ENCODE assay signal across 1 cellular context in the genomic region with DNA sequence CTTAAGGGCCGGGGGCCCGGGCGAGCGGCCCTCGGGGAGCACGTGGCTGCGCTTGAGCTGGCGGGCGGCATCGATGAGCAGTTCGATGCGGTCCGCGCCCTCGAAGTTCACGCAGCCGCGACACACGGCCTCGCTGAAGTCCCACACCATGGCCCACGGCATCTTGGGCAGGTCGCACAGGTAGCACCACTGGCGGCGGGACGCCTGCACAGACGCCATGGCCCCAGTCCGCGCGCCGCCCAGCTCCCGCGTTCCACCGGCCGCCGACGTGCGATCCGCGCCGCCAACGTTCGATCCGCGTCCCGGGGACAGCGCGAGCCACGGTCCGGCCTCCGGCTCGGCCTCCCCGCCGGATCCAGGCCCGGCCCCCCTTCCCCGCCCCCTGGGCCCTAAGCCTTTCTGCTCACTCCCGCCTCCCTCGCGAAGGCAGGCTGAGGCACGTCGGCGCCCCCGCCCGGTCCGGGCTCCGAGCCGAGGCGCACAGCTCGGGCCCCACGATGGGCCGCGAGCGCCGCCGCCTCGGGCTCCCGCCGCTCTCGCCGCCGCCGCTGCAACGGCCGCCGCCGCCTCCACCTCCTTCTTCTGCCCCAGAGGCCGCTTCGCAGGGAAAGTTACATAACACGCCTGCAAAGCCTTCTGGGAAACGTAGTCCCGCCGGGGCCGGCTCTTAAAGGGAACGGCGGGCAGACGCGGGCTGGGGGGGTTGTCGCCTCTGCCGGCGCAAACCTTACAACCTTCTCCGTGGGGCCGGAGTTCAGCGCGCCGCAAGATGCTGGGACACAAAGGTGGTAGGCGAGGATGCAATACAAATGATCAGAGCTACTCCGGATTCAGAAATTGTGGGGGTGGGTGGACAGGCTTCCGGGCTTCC.
TF ChIP-seq lines count a peak whose summit lies in the region.

A gene with protein sequence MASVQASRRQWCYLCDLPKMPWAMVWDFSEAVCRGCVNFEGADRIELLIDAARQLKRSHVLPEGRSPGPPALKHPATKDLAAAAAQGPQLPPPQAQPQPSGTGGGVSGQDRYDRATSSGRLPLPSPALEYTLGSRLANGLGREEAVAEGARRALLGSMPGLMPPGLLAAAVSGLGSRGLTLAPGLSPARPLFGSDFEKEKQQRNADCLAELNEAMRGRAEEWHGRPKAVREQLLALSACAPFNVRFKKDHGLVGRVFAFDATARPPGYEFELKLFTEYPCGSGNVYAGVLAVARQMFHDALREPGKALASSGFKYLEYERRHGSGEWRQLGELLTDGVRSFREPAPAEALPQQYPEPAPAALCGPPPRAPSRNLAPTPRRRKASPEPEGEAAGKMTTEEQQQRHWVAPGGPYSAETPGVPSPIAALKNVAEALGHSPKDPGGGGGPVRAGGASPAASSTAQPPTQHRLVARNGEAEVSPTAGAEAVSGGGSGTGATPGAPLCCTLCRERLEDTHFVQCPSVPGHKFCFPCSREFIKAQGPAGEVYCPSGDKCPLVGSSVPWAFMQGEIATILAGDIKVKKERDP (minus strand): TSS at position 586 of the 871 bp plus-strand sequence. CDS start 367 bp downstream, at position 219.

TF ChIP-seq in K562, 482 proteins besides CTCF, POLR2A, EP300 and RAD21 (continued from another document):
- TF ChIP-seq ASH1L (IDR thresholded peaks at IDR 0.05; ENCODE audit: borderline replicate concordance, low read depth, partially characterized antibody) (no peak), SPI1 (IDR thresholded peaks at IDR 0.05; ENCODE audit: borderline replicate concordance, low read depth, low read length) (0 out of 2 replicates have a peak, but pooled peaks have one; percentile 1), CAMTA2 (CRISPR knock-in tag; conservative IDR thresholded peaks at IDR 0.05) (0 out of 2 replicates have a peak, but pooled peaks have one; percentile 46), CTBP1 (IDR thresholded peaks at IDR 0.05; ENCODE audit: borderline replicate concordance) (peak; percentile 63; the same call in 1 of the 2 replicates), HDAC1 (IDR thresholded peaks at IDR 0.05) (0 out of 4 replicates have a peak, but pooled peaks of 1 of the 2 experiments have one; percentile 29), CREBBP (IDR thresholded peaks at IDR 0.05; ENCODE audit: low read depth, low read length) (no peak), HIVEP1 (CRISPR knock-in tag; IDR thresholded peaks at IDR 0.05) (no peak), ZNF75A (CRISPR knock-in tag; IDR thresholded peaks at IDR 0.05) (no peak), ZNF79 (CRISPR knock-in tag; IDR thresholded peaks at IDR 0.05; ENCODE audit: low read depth) (no peak), ZNF224 (CRISPR knock-in tag; IDR thresholded peaks at IDR 0.05) (no peak), ZC3H8 (IDR thresholded peaks at IDR 0.05) (no peak), IRF2 (CRISPR knock-in tag; IDR thresholded peaks at IDR 0.05) (no peak), SMAD4 (CRISPR knock-in tag; conservative IDR thresholded peaks at IDR 0.05) (peak; percentile 61), ZBTB1 (CRISPR knock-in tag; IDR thresholded peaks at IDR 0.05; ENCODE audit: borderline replicate concordance, low read depth) (peak; percentile 64), HNRNPL (IDR thresholded peaks at IDR 0.05; ENCODE audit: low read depth, low read length) (no peak), SMARCA5 (IDR thresholded peaks at IDR 0.05) (no peak), RUNX1 (IDR thresholded peaks at IDR 0.05; ENCODE audit: low read depth) (no peak), PTBP1 (IDR thresholded peaks at IDR 0.05; ENCODE audit: low read depth, low read length) (no peak), ZNF41 (CRISPR knock-in tag; conservative IDR thresholded peaks at IDR 0.05) (0 out of 2 replicates have a peak, but pooled peaks have one; percentile 20), ZKSCAN3 (CRISPR knock-in tag; IDR thresholded peaks at IDR 0.05) (no peak), ETS2 (tag; IDR thresholded peaks at IDR 0.05; ENCODE audit: borderline replicate concordance, poor library complexity, severe bottlenecking) (no peak), JUND (IDR thresholded peaks at IDR 0.05; ENCODE audit: borderline replicate concordance, low read depth, low read length) (no peak), JUND (tag; IDR thresholded peaks at IDR 0.05; ENCODE audit: borderline replicate concordance, low read depth, low read length) (no peak; the same call in 2 of the 3 replicates), FOXJ2 (tag; IDR thresholded peaks at IDR 0.05) (no peak), BMI1 (IDR thresholded peaks at IDR 0.05; ENCODE audit: low read length) (no peak), TGIF2 (CRISPR knock-in tag; IDR thresholded peaks at IDR 0.05) (0 out of 2 replicates have a peak, but pooled peaks have one; percentile 54), GTF2E2 (tag; IDR thresholded peaks at IDR 0.05) (no peak), DACH1 (IDR thresholded peaks at IDR 0.05; ENCODE audit: partially characterized antibody) (no peak), POU5F1 (IDR thresholded peaks at IDR 0.05; ENCODE audit: borderline replicate concordance, low read depth, low read length, partially characterized antibody) (no peak), YY1 (IDR thresholded peaks at IDR 0.05; ENCODE audit: borderline replicate concordance in 1 of 3, control insufficient read depth in 1 of 3, extremely low read depth in 1 of 3, insufficient read depth in 3 of 3, insufficient read length in 1 of 3, insufficient replicate concordance in 2 of 3, low read depth in 1 of 3, low read length in 2 of 3) (peak in 2 of 3 experiments; percentile 41 to 45), YBX1 (IDR thresholded peaks at IDR 0.05) (no peak), NBN (IDR thresholded peaks at IDR 0.05; ENCODE audit: low read depth) (0 out of 2 replicates have a peak, but pooled peaks have one; percentile 14), ZNF143 (CRISPR knock-in tag; IDR thresholded peaks at IDR 0.05) (peak; percentile 84), CBFB (CRISPR knock-in tag; IDR thresholded peaks at IDR 0.05) (no peak), TAF9B (IDR thresholded peaks at IDR 0.05; ENCODE audit: partially characterized antibody) (no peak)
- TF ChIP-seq, protein P1, sequence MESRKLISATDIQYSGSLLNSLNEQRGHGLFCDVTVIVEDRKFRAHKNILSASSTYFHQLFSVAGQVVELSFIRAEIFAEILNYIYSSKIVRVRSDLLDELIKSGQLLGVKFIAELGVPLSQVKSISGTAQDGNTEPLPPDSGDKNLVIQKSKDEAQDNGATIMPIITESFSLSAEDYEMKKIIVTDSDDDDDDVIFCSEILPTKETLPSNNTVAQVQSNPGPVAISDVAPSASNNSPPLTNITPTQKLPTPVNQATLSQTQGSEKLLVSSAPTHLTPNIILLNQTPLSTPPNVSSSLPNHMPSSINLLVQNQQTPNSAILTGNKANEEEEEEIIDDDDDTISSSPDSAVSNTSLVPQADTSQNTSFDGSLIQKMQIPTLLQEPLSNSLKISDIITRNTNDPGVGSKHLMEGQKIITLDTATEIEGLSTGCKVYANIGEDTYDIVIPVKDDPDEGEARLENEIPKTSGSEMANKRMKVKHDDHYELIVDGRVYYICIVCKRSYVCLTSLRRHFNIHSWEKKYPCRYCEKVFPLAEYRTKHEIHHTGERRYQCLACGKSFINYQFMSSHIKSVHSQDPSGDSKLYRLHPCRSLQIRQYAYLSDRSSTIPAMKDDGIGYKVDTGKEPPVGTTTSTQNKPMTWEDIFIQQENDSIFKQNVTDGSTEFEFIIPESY (CRISPR knock-in tag; IDR thresholded peaks at IDR 0.05) = no peak
- TF ChIP-seq, protein P2, sequence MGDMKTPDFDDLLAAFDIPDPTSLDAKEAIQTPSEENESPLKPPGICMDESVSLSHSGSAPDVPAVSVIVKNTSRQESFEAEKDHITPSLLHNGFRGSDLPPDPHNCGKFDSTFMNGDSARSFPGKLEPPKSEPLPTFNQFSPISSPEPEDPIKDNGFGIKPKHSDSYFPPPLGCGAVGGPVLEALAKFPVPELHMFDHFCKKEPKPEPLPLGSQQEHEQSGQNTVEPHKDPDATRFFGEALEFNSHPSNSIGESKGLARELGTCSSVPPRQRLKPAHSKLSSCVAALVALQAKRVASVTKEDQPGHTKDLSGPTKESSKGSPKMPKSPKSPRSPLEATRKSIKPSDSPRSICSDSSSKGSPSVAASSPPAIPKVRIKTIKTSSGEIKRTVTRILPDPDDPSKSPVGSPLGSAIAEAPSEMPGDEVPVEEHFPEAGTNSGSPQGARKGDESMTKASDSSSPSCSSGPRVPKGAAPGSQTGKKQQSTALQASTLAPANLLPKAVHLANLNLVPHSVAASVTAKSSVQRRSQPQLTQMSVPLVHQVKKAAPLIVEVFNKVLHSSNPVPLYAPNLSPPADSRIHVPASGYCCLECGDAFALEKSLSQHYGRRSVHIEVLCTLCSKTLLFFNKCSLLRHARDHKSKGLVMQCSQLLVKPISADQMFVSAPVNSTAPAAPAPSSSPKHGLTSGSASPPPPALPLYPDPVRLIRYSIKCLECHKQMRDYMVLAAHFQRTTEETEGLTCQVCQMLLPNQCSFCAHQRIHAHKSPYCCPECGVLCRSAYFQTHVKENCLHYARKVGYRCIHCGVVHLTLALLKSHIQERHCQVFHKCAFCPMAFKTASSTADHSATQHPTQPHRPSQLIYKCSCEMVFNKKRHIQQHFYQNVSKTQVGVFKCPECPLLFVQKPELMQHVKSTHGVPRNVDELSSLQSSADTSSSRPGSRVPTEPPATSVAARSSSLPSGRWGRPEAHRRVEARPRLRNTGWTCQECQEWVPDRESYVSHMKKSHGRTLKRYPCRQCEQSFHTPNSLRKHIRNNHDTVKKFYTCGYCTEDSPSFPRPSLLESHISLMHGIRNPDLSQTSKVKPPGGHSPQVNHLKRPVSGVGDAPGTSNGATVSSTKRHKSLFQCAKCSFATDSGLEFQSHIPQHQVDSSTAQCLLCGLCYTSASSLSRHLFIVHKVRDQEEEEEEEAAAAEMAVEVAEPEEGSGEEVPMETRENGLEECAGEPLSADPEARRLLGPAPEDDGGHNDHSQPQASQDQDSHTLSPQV (IDR thresholded peaks at IDR 0.05) = peak; percentile 85
- TF ChIP-seq, protein P3, sequence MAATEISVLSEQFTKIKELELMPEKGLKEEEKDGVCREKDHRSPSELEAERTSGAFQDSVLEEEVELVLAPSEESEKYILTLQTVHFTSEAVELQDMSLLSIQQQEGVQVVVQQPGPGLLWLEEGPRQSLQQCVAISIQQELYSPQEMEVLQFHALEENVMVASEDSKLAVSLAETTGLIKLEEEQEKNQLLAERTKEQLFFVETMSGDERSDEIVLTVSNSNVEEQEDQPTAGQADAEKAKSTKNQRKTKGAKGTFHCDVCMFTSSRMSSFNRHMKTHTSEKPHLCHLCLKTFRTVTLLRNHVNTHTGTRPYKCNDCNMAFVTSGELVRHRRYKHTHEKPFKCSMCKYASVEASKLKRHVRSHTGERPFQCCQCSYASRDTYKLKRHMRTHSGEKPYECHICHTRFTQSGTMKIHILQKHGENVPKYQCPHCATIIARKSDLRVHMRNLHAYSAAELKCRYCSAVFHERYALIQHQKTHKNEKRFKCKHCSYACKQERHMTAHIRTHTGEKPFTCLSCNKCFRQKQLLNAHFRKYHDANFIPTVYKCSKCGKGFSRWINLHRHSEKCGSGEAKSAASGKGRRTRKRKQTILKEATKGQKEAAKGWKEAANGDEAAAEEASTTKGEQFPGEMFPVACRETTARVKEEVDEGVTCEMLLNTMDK (IDR thresholded peaks at IDR 0.05; ENCODE audit: borderline replicate concordance, insufficient read depth, low read depth, low read length, poor library complexity, severe bottlenecking) = no peak
- TF ChIP-seq, protein P4, sequence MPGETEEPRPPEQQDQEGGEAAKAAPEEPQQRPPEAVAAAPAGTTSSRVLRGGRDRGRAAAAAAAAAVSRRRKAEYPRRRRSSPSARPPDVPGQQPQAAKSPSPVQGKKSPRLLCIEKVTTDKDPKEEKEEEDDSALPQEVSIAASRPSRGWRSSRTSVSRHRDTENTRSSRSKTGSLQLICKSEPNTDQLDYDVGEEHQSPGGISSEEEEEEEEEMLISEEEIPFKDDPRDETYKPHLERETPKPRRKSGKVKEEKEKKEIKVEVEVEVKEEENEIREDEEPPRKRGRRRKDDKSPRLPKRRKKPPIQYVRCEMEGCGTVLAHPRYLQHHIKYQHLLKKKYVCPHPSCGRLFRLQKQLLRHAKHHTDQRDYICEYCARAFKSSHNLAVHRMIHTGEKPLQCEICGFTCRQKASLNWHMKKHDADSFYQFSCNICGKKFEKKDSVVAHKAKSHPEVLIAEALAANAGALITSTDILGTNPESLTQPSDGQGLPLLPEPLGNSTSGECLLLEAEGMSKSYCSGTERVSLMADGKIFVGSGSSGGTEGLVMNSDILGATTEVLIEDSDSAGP (CRISPR knock-in tag; IDR thresholded peaks at IDR 0.05) = peak; percentile 98
- TF ChIP-seq, protein P5, sequence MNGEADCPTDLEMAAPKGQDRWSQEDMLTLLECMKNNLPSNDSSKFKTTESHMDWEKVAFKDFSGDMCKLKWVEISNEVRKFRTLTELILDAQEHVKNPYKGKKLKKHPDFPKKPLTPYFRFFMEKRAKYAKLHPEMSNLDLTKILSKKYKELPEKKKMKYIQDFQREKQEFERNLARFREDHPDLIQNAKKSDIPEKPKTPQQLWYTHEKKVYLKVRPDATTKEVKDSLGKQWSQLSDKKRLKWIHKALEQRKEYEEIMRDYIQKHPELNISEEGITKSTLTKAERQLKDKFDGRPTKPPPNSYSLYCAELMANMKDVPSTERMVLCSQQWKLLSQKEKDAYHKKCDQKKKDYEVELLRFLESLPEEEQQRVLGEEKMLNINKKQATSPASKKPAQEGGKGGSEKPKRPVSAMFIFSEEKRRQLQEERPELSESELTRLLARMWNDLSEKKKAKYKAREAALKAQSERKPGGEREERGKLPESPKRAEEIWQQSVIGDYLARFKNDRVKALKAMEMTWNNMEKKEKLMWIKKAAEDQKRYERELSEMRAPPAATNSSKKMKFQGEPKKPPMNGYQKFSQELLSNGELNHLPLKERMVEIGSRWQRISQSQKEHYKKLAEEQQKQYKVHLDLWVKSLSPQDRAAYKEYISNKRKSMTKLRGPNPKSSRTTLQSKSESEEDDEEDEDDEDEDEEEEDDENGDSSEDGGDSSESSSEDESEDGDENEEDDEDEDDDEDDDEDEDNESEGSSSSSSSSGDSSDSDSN (IDR thresholded peaks at IDR 0.05; ENCODE audit: borderline replicate concordance in 1 of 2, low read depth in 2 of 2, low read length in 2 of 2) = peak in 1 of 2 experiments; percentile 60; a peak in 3 of 4 replicates
- TF ChIP-seq, protein P6, sequence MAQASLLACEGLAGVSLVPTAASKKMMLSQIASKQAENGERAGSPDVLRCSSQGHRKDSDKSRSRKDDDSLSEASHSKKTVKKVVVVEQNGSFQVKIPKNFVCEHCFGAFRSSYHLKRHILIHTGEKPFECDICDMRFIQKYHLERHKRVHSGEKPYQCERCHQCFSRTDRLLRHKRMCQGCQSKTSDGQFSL (CRISPR knock-in tag; IDR thresholded peaks at IDR 0.05) = peak; percentile 93
- TF ChIP-seq, protein P6 (tag; IDR thresholded peaks at IDR 0.05) = peak in 1 of 2 experiments; percentile 88; a peak in 2 of 4 replicates
